Comparison of ENCODE assay signal across 8 cellular contexts in genomic region chr18:62522510-62523254, GRCh38. TPM values are rescaled to one million over a fixed set of nuclear protein-coding genes. Genes with fewer than 3 reads are reported as not detected.
A peak's percentile ranks its signal among the peaks of the same experiment; 100 is the strongest.
DNase-seq lines count a peak whose midpoint lies in the region; ATAC-seq and TF ChIP-seq lines count a peak whose summit lies in the region.

TSS of gene ZCCHC2 (plus strand) at chr18:62523025. CDS start at chr18:62523425, 400 bp downstream.

- peaks cover 2% of the 10 kb centered on the region for H3K36me3 Mint-ChIP-seq in T-helper 17 cell (ENCODE audit: low read depth)

- H3K4me1 ChIP-seq in left ventricle myocardium inferior (peaks cover 58% of the 10 kb centered on the region), prostate gland (replicated peaks) (no peaks in the 10 kb centered on the region), urinary bladder (ENCODE audit: insufficient read depth) (no peaks in the 10 kb centered on the region)

- H3K4me3 ChIP-seq in left ventricle myocardium inferior (peak within 1 kb of the TSS; percentile 97), prostate gland (peak within 1 kb of the TSS; percentile 84 to 85), urinary bladder (ENCODE audit: low read depth, low read length) (peak within 1 kb of the TSS; percentile 96)

- H3K27me3 ChIP-seq in left ventricle myocardium inferior (ENCODE audit: low read depth) (no peaks in the 10 kb centered on the region), prostate gland (replicated peaks; ENCODE audit: insufficient read depth) (no peaks in the 10 kb centered on the region)

- H3K4me1 Mint-ChIP-seq in T-helper 17 cell, result peaks cover 25% of the 10 kb centered on the region

- under 1% methylated on average over 57 of the region's 87 CpGs for WGBS in prostate gland
- WGBS in urinary bladder, result under 1% methylated on average over 87 of the region's 87 CpGs

- no peaks in the 10 kb centered on the region for H3K27me3 Mint-ChIP-seq in T-helper 17 cell

- ATAC-seq in HG02885 (IDR thresholded peaks at IDR 0.05; ENCODE audit: poor library complexity, unreplicated experiment) (peak; percentile 70), T-helper 17 cell (peak; percentile 82)

- H3K9me3 ChIP-seq in T-helper 17 cell (ENCODE audit: control insufficient read depth, low read length, poor library complexity, severe bottlenecking) (no peaks in the 10 kb centered on the region), left ventricle myocardium inferior (replicated peaks) (no peaks in the 10 kb centered on the region), prostate gland (no peaks in the 10 kb centered on the region)

- peak within 1 kb of the TSS; percentile 94 for H3K4me3 Mint-ChIP-seq in T-helper 17 cell

- intact Hi-C loops in left ventricle myocardium inferior (cut with micrococcal nuclease) (no loop called here), prostate gland (cut with DNase I) (loop anchor here (5.0 to 10.0 kb wide), 4 partner anchors 60 to 902 kb away; partner anchors contain the start of genes PIGN, RELCH and VPS4B)

- H3K27ac Mint-ChIP-seq in T-helper 17 cell, result peak within 1 kb of the TSS; percentile 89

- H3K36me3 ChIP-seq in left ventricle myocardium inferior (no peaks in the 10 kb centered on the region), prostate gland (no peaks in the 10 kb centered on the region), urinary bladder (ENCODE audit: insufficient read depth) (no peaks in the 10 kb centered on the region)

- TF ChIP-seq POLR2A in GM15510 (IDR thresholded peaks at IDR 0.05; ENCODE audit: borderline replicate concordance, extremely low read depth, insufficient read length) (peak; percentile 69), prostate gland (IDR thresholded peaks at IDR 0.05) (peak; percentile 97)

- DNase-seq in NCI-H1694 treated with DMSO at 0.1 percent for 48 hours (lab: John Stamatoyannopoulos, UW), result peak; percentile 90
- DNase-seq in T-helper 17 cell, result peak; percentile 97 to 99 (median 97)
- peak; percentile 60 to 99 (median 97) for DNase-seq in amygdala (lab: John Stamatoyannopoulos, UW)
- DNase-seq in left ventricle myocardium inferior, result peak; percentile 99
- DNase-seq in prostate gland (ENCODE audit: low spot score), result peak; percentile 98

- peak within 1 kb of the TSS; percentile 99 for H3K27ac ChIP-seq in left ventricle myocardium inferior (replicated peaks)
- peak within 1 kb of the TSS; percentile 98 for H3K27ac ChIP-seq in prostate gland
- peak within 1 kb of the TSS; percentile 96 for H3K27ac ChIP-seq in urinary bladder (ENCODE audit: low read depth)

- TF ChIP-seq CTCF in left ventricle myocardium inferior (IDR thresholded peaks at IDR 0.05; ENCODE audit: borderline replicate concordance) (no peak), prostate gland (IDR thresholded peaks at IDR 0.05) (peak in 2 of 4 experiments; percentile 2 to 17)

RNA-seq across cellular contexts. Expression of gene ZCCHC2, which starts in this region (rescaled TPM):
- 10 to 100 TPM; 69.3 to 71.5 TPM for total RNA-seq in T-helper 17 cell
- total RNA-seq in left ventricle myocardium inferior, result 13.1 TPM
- total RNA-seq in prostate gland, result 10 to 100 TPM; 18.7 to 39.4 TPM
- 13.4 TPM for total RNA-seq in urinary bladder
- 10.8 TPM for polyA plus RNA-seq in urinary bladder

Comparison
In these comparisons a context has a peak if more than half of its experiments do, and no peak if none do; other contexts are left out.
1. Peak in every context shown above with its lines: DNase-seq, ATAC-seq, H3K4me3 ChIP-seq and H3K27ac ChIP-seq.